Comparison of ENCODE assay signal across 20 cellular contexts in genomic region chr16:28991687-28992086, GRCh38. TPM values are rescaled to one million over a fixed set of nuclear protein-coding genes. Genes with fewer than 3 reads are reported as not detected.
DNase-seq lines count a peak whose midpoint lies in the region; ATAC-seq and TF ChIP-seq lines count a peak whose summit lies in the region.
"Had no signal": no experiment of that assay in that cellular context is flagged by ENCODE, and none has a peak within 500 bp of the region (broad histone marks: within the 10 kb centered on the region; RNA-seq: fewer than 3 reads in every experiment).

No MANE protein-coding gene starts in this region.

- no peak overlapping the region for H3K4me3 Mint-ChIP-seq in CD4-positive, alpha-beta T cell
- no peak overlapping the region for H3K4me3 Mint-ChIP-seq in activated CD4-positive, alpha-beta memory T cell treated with anti-CD3 and anti-CD28 coated beads, Interleukin-2, amount 10 ng/mL, durations not matched to agents 7 days and 5 days
- no peak overlapping the region for H3K4me3 Mint-ChIP-seq in HFFc6
- H3K4me3 Mint-ChIP-seq: IgD-negative memory B cell had no signal

- TF ChIP-seq POLR2A in right lobe of liver (IDR thresholded peaks at IDR 0.05): no peak

- H3K9me3 ChIP-seq in CD4-positive, alpha-beta T cell (ENCODE audit: control insufficient read depth, low read length): peaks cover 5% of the 10 kb centered on the region
- H3K9me3 ChIP-seq in right lobe of liver: no peaks in the 10 kb centered on the region

- TF ChIP-seq CTCF in CD4-positive, alpha-beta T cell (IDR thresholded peaks at IDR 0.05): no peak
- no peak for TF ChIP-seq CTCF in right lobe of liver (IDR thresholded peaks at IDR 0.05)
- TF ChIP-seq CTCF in HFFc6 (IDR thresholded peaks at IDR 0.05): no peak

- H3K27ac Mint-ChIP-seq in CD4-positive, alpha-beta T cell: peak overlapping the region; percentile 100
- peak overlapping the region; percentile 4 for H3K27ac Mint-ChIP-seq in activated CD4-positive, alpha-beta memory T cell treated with anti-CD3 and anti-CD28 coated beads, Interleukin-2, amount 10 ng/mL, durations not matched to agents 7 days and 5 days
- H3K27ac Mint-ChIP-seq in HFFc6: no peak overlapping the region
- H3K27ac Mint-ChIP-seq: IgD-negative memory B cell had no signal

- peaks cover 51% of the 10 kb centered on the region for H3K4me1 Mint-ChIP-seq in CD4-positive, alpha-beta T cell (ENCODE audit: low read depth)
- peaks cover 53% of the 10 kb centered on the region for H3K4me1 Mint-ChIP-seq in activated CD4-positive, alpha-beta memory T cell treated with anti-CD3 and anti-CD28 coated beads, Interleukin-2, amount 10 ng/mL, durations not matched to agents 7 days and 5 days
- H3K4me1 Mint-ChIP-seq in HFFc6 (ENCODE audit: low read depth): peaks cover 7% of the 10 kb centered on the region; the same call in 1 of the 2 replicates

- 35% methylated on average over 5 of the region's 8 CpGs for WGBS in right lobe of liver (ENCODE audit: insufficient coverage, low coverage, low lambda C conversion rate, missing lambda C conversion rate)

- no peaks in the 10 kb centered on the region for H3K27me3 ChIP-seq in CD4-positive, alpha-beta T cell (ENCODE audit: control insufficient read depth, insufficient read depth, low read length)
- H3K27me3 ChIP-seq in right lobe of liver: no peaks in the 10 kb centered on the region
- H3K27me3 ChIP-seq: BLaER1 treated with 17β-estradiol and CSF1 and Interleukin-3, amounts not matched to agents 10 nM and 100 nM had no signal

- peaks cover 0 to 3% (median 0%) of the 10 kb centered on the region in 4 donors for H3K36me3 ChIP-seq in right lobe of liver

- ATAC-seq in CD4-positive, alpha-beta T cell (ENCODE audit: poor library complexity): no peak
- peak; percentile 21 to 57 (median 40) for ATAC-seq in right lobe of liver
- no peak for ATAC-seq in GM21515 (IDR thresholded peaks at IDR 0.05; ENCODE audit: unreplicated experiment)
- no peak for ATAC-seq in GM19395 (IDR thresholded peaks at IDR 0.05; ENCODE audit: unreplicated experiment)

- no peaks in the 10 kb centered on the region for H3K4me1 ChIP-seq in right lobe of liver

- CTCF ChIA-PET in CD4-positive, alpha-beta T cell (lab: Charles Lee): no interaction called here
- CTCF ChIA-PET in activated CD4-positive, alpha-beta memory T cell treated with anti-CD3 and anti-CD28 coated beads, Interleukin-2, amount 10 ng/mL, durations not matched to agents 7 days and 5 days (lab: Charles Lee): no interaction called here

- H3K4me3 ChIP-seq in right lobe of liver: no peak overlapping the region
- H3K4me3 ChIP-seq: BLaER1 treated with 17β-estradiol and CSF1 and Interleukin-3, amounts not matched to agents 10 nM and 100 nM had no signal

- H3K27me3 Mint-ChIP-seq in CD4-positive, alpha-beta T cell: no peaks in the 10 kb centered on the region
- no peaks in the 10 kb centered on the region for H3K27me3 Mint-ChIP-seq in activated CD4-positive, alpha-beta memory T cell treated with anti-CD3 and anti-CD28 coated beads, Interleukin-2, amount 10 ng/mL, durations not matched to agents 7 days and 5 days
- peaks cover 2% of the 10 kb centered on the region; the same call in 1 of the 2 replicates for H3K27me3 Mint-ChIP-seq in HFFc6 (ENCODE audit: insufficient read depth)

- intact Hi-C loops in CD4-positive, alpha-beta T cell (cut with DNase I, micrococcal nuclease): no loop called here
- intact Hi-C loops in right lobe of liver (cut with DNase I): no loop called here

- POLR2A ChIA-PET in CD4-positive, alpha-beta T cell (lab: Charles Lee): interaction anchor here (0.8 to 3.6 kb wide), 4 partner anchors 16 to 22 kb away, joined by 3 to 21 read pairs (median 7); no protein-coding TSS in a partner anchor
- POLR2A ChIA-PET in activated CD4-positive, alpha-beta memory T cell treated with anti-CD3 and anti-CD28 coated beads, Interleukin-2, amount 10 ng/mL, durations not matched to agents 7 days and 5 days (lab: Charles Lee): interaction anchor here (1.1 to 1.8 kb wide), 3 partner anchors 16 to 19 kb away, joined by 3 to 5 read pairs (median 3); partner anchors contain the start of gene SPNS1

- H3K36me3 Mint-ChIP-seq in CD4-positive, alpha-beta T cell (ENCODE audit: low read depth): peaks cover 49% of the 10 kb centered on the region
- H3K36me3 Mint-ChIP-seq in activated CD4-positive, alpha-beta memory T cell treated with anti-CD3 and anti-CD28 coated beads, Interleukin-2, amount 10 ng/mL, durations not matched to agents 7 days and 5 days (ENCODE audit: low read depth): peaks cover 52% of the 10 kb centered on the region
- H3K36me3 Mint-ChIP-seq in HFFc6 (ENCODE audit: low read depth): peaks cover 10% of the 10 kb centered on the region

- peaks cover 6% of the 10 kb centered on the region for H3K9me3 Mint-ChIP-seq in CD4-positive, alpha-beta T cell
- H3K9me3 Mint-ChIP-seq in activated CD4-positive, alpha-beta memory T cell treated with anti-CD3 and anti-CD28 coated beads, Interleukin-2, amount 10 ng/mL, durations not matched to agents 7 days and 5 days: peaks cover 7% of the 10 kb centered on the region
- H3K9me3 Mint-ChIP-seq in HFFc6: peaks cover 8% of the 10 kb centered on the region

- DNase-seq in NCI-H82 (lab: John Stamatoyannopoulos, UW) (peak; percentile 24), NCI-H82 treated with DMSO at 0.1 percent for 48 hours (lab: John Stamatoyannopoulos, UW; ENCODE audit: unreplicated experiment) (no peak), right lobe of liver (no peak), HFFc6 (no peak)
- DNase-seq in CD4-positive, alpha-beta T cell: no peak
- no peak for DNase-seq in activated CD4-positive, alpha-beta memory T cell treated with anti-CD3 and anti-CD28 coated beads, Interleukin-2, amount 10 ng/mL, durations not matched to agents 7 days and 5 days
- DNase-seq: 8988T, Calu3, DMS79 treated with DMSO at 0.1 percent for 48 hours, H7, NCI-H146, NCI-H2081 treated with DMSO at 0.1 percent for 48 hours, NCI-H2227 treated with DMSO at 0.1 percent for 48 hours, NCI-H524 treated with DMSO at 0.1 percent for 48 hours, RPMI8226 had no signal

- H3K27ac ChIP-seq in CD4-positive, alpha-beta T cell (ENCODE audit: low read depth, low read length): no peak overlapping the region
- no peak overlapping the region for H3K27ac ChIP-seq in right lobe of liver
- H3K27ac ChIP-seq: BLaER1 treated with 17β-estradiol and CSF1 and Interleukin-3, amounts not matched to agents 10 nM and 100 nM had no signal

RNA-seq across cellular contexts. Expression of gene LAT, which starts 6.8 kb away (rescaled TPM):
- total RNA-seq in CD4-positive, alpha-beta T cell: 100 to 1,000 TPM; 156 to 160 TPM
- total RNA-seq in activated CD4-positive, alpha-beta memory T cell treated with anti-CD3 and anti-CD28 coated beads, Interleukin-2, amount 10 ng/mL, durations not matched to agents 7 days and 5 days: 100 to 1,000 TPM; 333 to 341 TPM
- 1 to 10 TPM; 1.8 to 5.2 (median 3.1) TPM for total RNA-seq in right lobe of liver
- total RNA-seq in HFFc6 (2021; fragmentation: NEBNext Ultra II Directional; extraction: Animal tissue kit (Norgen Biotek cat#: 25700)): 1 to 10 TPM; 2.9 to 5.0 (median 4.4) TPM

RNA-seq across cellular contexts. Expression of gene SPNS1, which starts 17.1 kb away (rescaled TPM):
- 10 to 100 TPM; 24.4 to 28.1 TPM for total RNA-seq in CD4-positive, alpha-beta T cell
- 10 to 100 TPM; 20.6 to 24.7 TPM for total RNA-seq in activated CD4-positive, alpha-beta memory T cell treated with anti-CD3 and anti-CD28 coated beads, Interleukin-2, amount 10 ng/mL, durations not matched to agents 7 days and 5 days
- 10 to 100 TPM; 13.7 to 21.2 (median 17.7) TPM for total RNA-seq in right lobe of liver
- 10 to 100 TPM; 36.9 to 43.0 (median 39.9) TPM for total RNA-seq in HFFc6 (2021; fragmentation: NEBNext Ultra II Directional; extraction: Animal tissue kit (Norgen Biotek cat#: 25700))

RNA-seq across cellular contexts. Expression of gene NFATC2IP, which starts 41.0 kb away (rescaled TPM):
- 10 to 100 TPM; 47.4 to 51.0 TPM for total RNA-seq in CD4-positive, alpha-beta T cell
- 10 to 100 TPM; 96.7 TPM for total RNA-seq in activated CD4-positive, alpha-beta memory T cell treated with anti-CD3 and anti-CD28 coated beads, Interleukin-2, amount 10 ng/mL, durations not matched to agents 7 days and 5 days
- 10 to 100 TPM; 10.3 to 16.5 (median 13.1) TPM for total RNA-seq in right lobe of liver
- 10 to 100 TPM; 18.1 to 21.9 (median 19.9) TPM for total RNA-seq in HFFc6 (2021; fragmentation: NEBNext Ultra II Directional; extraction: Animal tissue kit (Norgen Biotek cat#: 25700))

RNA-seq across cellular contexts. Expression of gene CD19, which starts 59.9 kb away (rescaled TPM):
- under 1 TPM; 0.14 to 0.27 TPM for total RNA-seq in CD4-positive, alpha-beta T cell
- total RNA-seq in activated CD4-positive, alpha-beta memory T cell treated with anti-CD3 and anti-CD28 coated beads, Interleukin-2, amount 10 ng/mL, durations not matched to agents 7 days and 5 days: not detected
- total RNA-seq in right lobe of liver: under 1 TPM in 1 of 6 experiments, not detected in 5; 0.10 TPM
- not detected for total RNA-seq in HFFc6 (2021; fragmentation: NEBNext Ultra II Directional; extraction: Animal tissue kit (Norgen Biotek cat#: 25700))
- total RNA-seq: Calu3, HT-29 had no signal

Comparison
In these comparisons a context has a peak if more than half of its experiments do, and no peak if none do; other contexts are left out.
1. ATAC-seq: peak in right lobe of liver (4 of 4); none in CD4-positive, alpha-beta T cell (single experiment), GM21515 (single experiment) and GM19395 (single experiment).
2. RNA of gene LAT, which starts 6.8 kb away (total RNA-seq): 333 to 341 TPM in activated CD4-positive, alpha-beta memory T cell treated with anti-CD3 and anti-CD28 coated beads, Interleukin-2, amount 10 ng/mL, durations not matched to agents 7 days and 5 days and 156 to 160 TPM in CD4-positive, alpha-beta T cell; 2.9 to 5.0 TPM in HFFc6 and 1.8 to 5.2 TPM in right lobe of liver; every median in the first group is over 10 times any median in the second.